ENCODE assay signal across 9 cellular contexts in genomic region chr12:122064780-122065588, GRCh38. TPM values are rescaled to one million over a fixed set of nuclear protein-coding genes. Genes with fewer than 3 reads are reported as not detected.
DNase-seq lines count a peak whose midpoint lies in the region; ATAC-seq, FAIRE-seq and TF ChIP-seq lines count a peak whose summit lies in the region.
"Had no signal": no experiment of that assay in that cellular context is flagged by ENCODE, and none has a peak within 500 bp of the region (broad histone marks: within the 10 kb centered on the region; RNA-seq: fewer than 3 reads in every experiment).

No MANE protein-coding gene starts in this region.

- intact Hi-C loops in GM12878 (cut with micrococcal nuclease; ENCODE audit: unreplicated experiment), result loop anchor here (2.0 kb wide), 1 partner anchor 58 kb away; no protein-coding TSS in a partner anchor

- H3K27me3 ChIP-seq in DOHH2 (ENCODE audit: control insufficient read depth, low read length) (no peaks in the 10 kb centered on the region), GM12878 (replicated peaks in 1 of 2; ENCODE audit: control insufficient read depth in 2 of 2, insufficient read depth in 2 of 2, low read length in 1 of 2) (no peaks in the 10 kb centered on the region), kidney epithelial cell (ENCODE audit: control insufficient read depth, insufficient read depth, low read length) (no peaks in the 10 kb centered on the region)

- H3K9ac ChIP-seq in GM12878 (ENCODE audit: control insufficient read depth, insufficient read depth, low read length), result no peak overlapping the region

- TF ChIP-seq EP300 in GM12878 (IDR thresholded peaks at IDR 0.05; ENCODE audit: borderline replicate concordance in 1 of 2, control insufficient read depth in 1 of 2, low read depth in 2 of 2, low read length in 2 of 2), result no peak

- BruUV-seq in GM12878 (replicated peaks; lab: Mats Ljungman, UMichigan), result no TSS peak

- no peak for TF ChIP-seq POLR2A in GM12878 (IDR thresholded peaks at IDR 0.05; ENCODE audit: low read depth, low read length)

- H4K20me1 ChIP-seq in DOHH2 (ENCODE audit: control insufficient read depth, insufficient read depth, low read depth, low read length) (no peaks in the 10 kb centered on the region), GM12878 (ENCODE audit: control insufficient read depth, insufficient read depth) (no peaks in the 10 kb centered on the region)

- in situ Hi-C loops in GM12878 (cut with MboI), result no loop called here

- TF ChIP-seq RAD21 in GM12878 (IDR thresholded peaks at IDR 0.05; ENCODE audit: insufficient read depth, low read depth, low read length), result no peak

- RAD21 ChIA-PET in GM12878 (lab: Charles Lee; ENCODE audit: unreplicated experiment), result interaction anchor here (1.0 to 1.4 kb wide), 3 partner anchors 9 to 177 kb away, joined by 3 to 4 read pairs (median 3); partner anchors contain the start of gene PSMD9

- POLR2A ChIA-PET in GM12878 (lab: Charles Lee), result no interaction called here

- H3K4me2 ChIP-seq in DOHH2 (ENCODE audit: low read length) (peak overlapping the region; percentile 61), GM12878 (ENCODE audit: control insufficient read depth, insufficient read depth) (peak overlapping the region; percentile 28; the same call in 1 of the 2 replicates)

- TF ChIP-seq CTCF in DOHH2 (IDR thresholded peaks at IDR 0.05; ENCODE audit: low read depth, low read length, poor library complexity, severe bottlenecking) (no peak), GM12878 (IDR thresholded peaks at IDR 0.05 in 2 of 3, conservative IDR thresholded peaks at IDR 0.05 in 1 of 3; ENCODE audit: control insufficient read depth in 2 of 3, extremely low read depth in 1 of 3, insufficient read depth in 1 of 3, low read depth in 3 of 3, low read length in 3 of 3) (no peak), kidney epithelial cell (IDR thresholded peaks at IDR 0.05; ENCODE audit: insufficient read depth, low read length, poor library complexity, severe bottlenecking) (no peak)

- H3K4me3 ChIP-seq in DOHH2 (ENCODE audit: low read length), result peak overlapping the region; percentile 58
- H3K4me3 ChIP-seq in GM12878, result peak overlapping the region; percentile 52; the same call in 1 of the 2 replicates
- H3K4me3 ChIP-seq in kidney epithelial cell (ENCODE audit: low read depth, low read length), result no peak overlapping the region
- H3K4me3 ChIP-seq: mucosa of descending colon had no signal

- ATAC-seq in GM12878 (no peak), GM19397 (IDR thresholded peaks at IDR 0.05; ENCODE audit: unreplicated experiment) (no peak), HG02938 (IDR thresholded peaks at IDR 0.05; ENCODE audit: unreplicated experiment) (no peak)

- H3K9me3 ChIP-seq in DOHH2 (ENCODE audit: control insufficient read depth, insufficient read depth, low read length) (no peaks in the 10 kb centered on the region), GM12878 (replicated peaks; ENCODE audit: control insufficient read depth, insufficient read depth, low read length) (no peaks in the 10 kb centered on the region)
- H3K9me3 ChIP-seq: mucosa of descending colon had no signal

- 67% methylated on average over 16 of the region's 16 CpGs for WGBS in GM12878 (ENCODE audit: insufficient coverage, insufficient replicate concordance, low lambda C conversion rate, missing lambda C conversion rate)

- CTCF ChIA-PET in GM12878 (lab: Yijun Ruan, JAX), result interaction anchor here (2.3 kb wide), 1 partner anchor 58 kb away, joined by 10 read pairs; no protein-coding TSS in a partner anchor

- no peak for FAIRE-seq in GM12878 (lab: Jason Lieb, UNC)

- DNase-seq in NCI-H2107 (lab: John Stamatoyannopoulos, UW) (peak; percentile 77), GM12878 (ENCODE audit: low read depth, low spot score) (no peak), kidney epithelial cell (ENCODE audit: low read depth) (peak; percentile 91), epidermal melanocyte (ENCODE audit: insufficient read length, low spot score) (no peak)
- no peak for DNase-seq in NK-92 treated with Interleukin-12 subunit alpha and Interleukin-12 subunit beta, amount 100 ng/mL, for 24 hours (lab: John Stamatoyannopoulos, UW)

- H3K36me3 ChIP-seq in DOHH2 (ENCODE audit: control insufficient read depth, low read length) (peaks cover 13% of the 10 kb centered on the region), GM12878 (ENCODE audit: control insufficient read depth in 2 of 2, insufficient read depth in 2 of 2, low read length in 1 of 2) (peaks cover 0 to 1% of the 10 kb centered on the region in 2 experiments; a peak in 1 of 4 replicates), kidney epithelial cell (ENCODE audit: control insufficient read depth, insufficient read depth, low read length) (no peaks in the 10 kb centered on the region)

- H3K4me1 ChIP-seq in DOHH2 (ENCODE audit: control insufficient read depth, low read length) (peaks cover 34% of the 10 kb centered on the region), GM12878 (ENCODE audit: control insufficient read depth, insufficient read depth, low read length) (peaks cover 15% of the 10 kb centered on the region)

- no peaks in the 10 kb centered on the region for H3K9me2 ChIP-seq in DOHH2 (replicated peaks; ENCODE audit: control insufficient read depth, low read length)

- H3K27ac ChIP-seq in DOHH2 (ENCODE audit: low read depth, low read length) (no peak overlapping the region), GM12878 (ENCODE audit: control insufficient read depth, insufficient read depth) (no peak overlapping the region)

- H3K79me2 ChIP-seq in DOHH2 (ENCODE audit: control insufficient read depth, low read length) (no peaks in the 10 kb centered on the region), GM12878 (ENCODE audit: control insufficient read depth, insufficient read depth, low read length) (no peaks in the 10 kb centered on the region)

- SMC1A ChIA-PET in GM12878 (lab: Charles Lee; ENCODE audit: uncharacterized antibody, unreplicated experiment), result interaction anchor here (0.6 kb wide), 1 partner anchor 149 kb away, joined by 3 read pairs; no protein-coding TSS in a partner anchor

- H2AFZ ChIP-seq in GM12878 (ENCODE audit: control insufficient read depth, low read depth, low read length), result no peak overlapping the region; the same call in 1 of the 2 replicates

- H3F3A ChIP-seq in DOHH2 (ENCODE audit: control insufficient read depth, insufficient read depth), result peaks cover 35% of the 10 kb centered on the region

TF ChIP-seq in GM12878, 131 proteins besides CTCF, POLR2A, EP300 and RAD21 (continues in another document):
- TF ChIP-seq STAT3 (IDR thresholded peaks at IDR 0.05; ENCODE audit: low read depth, low read length) (no peak), NR2C1 (IDR thresholded peaks at IDR 0.05) (no peak), IKZF1 (conservative IDR thresholded peaks at IDR 0.05) (no peak), RCOR1 (conservative IDR thresholded peaks at IDR 0.05; ENCODE audit: low read depth, low read length) (no peak)
- TF ChIP-seq, protein P1, sequence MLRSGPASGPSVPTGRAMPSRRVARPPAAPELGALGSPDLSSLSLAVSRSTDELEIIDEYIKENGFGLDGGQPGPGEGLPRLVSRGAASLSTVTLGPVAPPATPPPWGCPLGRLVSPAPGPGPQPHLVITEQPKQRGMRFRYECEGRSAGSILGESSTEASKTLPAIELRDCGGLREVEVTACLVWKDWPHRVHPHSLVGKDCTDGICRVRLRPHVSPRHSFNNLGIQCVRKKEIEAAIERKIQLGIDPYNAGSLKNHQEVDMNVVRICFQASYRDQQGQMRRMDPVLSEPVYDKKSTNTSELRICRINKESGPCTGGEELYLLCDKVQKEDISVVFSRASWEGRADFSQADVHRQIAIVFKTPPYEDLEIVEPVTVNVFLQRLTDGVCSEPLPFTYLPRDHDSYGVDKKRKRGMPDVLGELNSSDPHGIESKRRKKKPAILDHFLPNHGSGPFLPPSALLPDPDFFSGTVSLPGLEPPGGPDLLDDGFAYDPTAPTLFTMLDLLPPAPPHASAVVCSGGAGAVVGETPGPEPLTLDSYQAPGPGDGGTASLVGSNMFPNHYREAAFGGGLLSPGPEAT (IDR thresholded peaks at IDR 0.05; ENCODE audit: low read depth), result no peak

RNA-seq across cellular contexts. Expression of gene MLXIP, which starts 13.6 kb away (rescaled TPM):
- 28.2 and 30.8 TPM in 2 replicates for total RNA-seq in GM12878 (2013; cell fraction: nucleolus; rRNA removed)
- total RNA-seq in GM12878 (2014; rRNA removed) (5.4 and 7.9 TPM in 2 replicates), GM12878 (2014; rRNA removed; fragmentation: Illumina TruSeq; extraction: Trizol) (8.9 and 9.7 TPM in 2 replicates), GM12878 (2021) (23.7 and 24.9 TPM in 2 replicates), kidney epithelial cell (34.2 and 35.7 TPM in 2 replicates)
- 3.2 TPM for polyA plus RNA-seq in GM12878 (2011; ENCODE audit: low read depth)
- polyA plus RNA-seq in GM12878 (2011; rRNA removed) (1.0 and 1.9 TPM in 2 replicates), GM12878 (2014; fragmentation: Illumina TruSeq; extraction: Trizol) (7.5 and 12.1 TPM in 2 replicates), GM12878 (2014; fragmentation: Nextera tagmentation; extraction: Ambion mirVana) (1 to 10 TPM; 1.1 to 1.2 TPM), GM12878 (2014; rRNA removed) (12.5 and 15.1 TPM in 2 replicates), GM12878 (2016; fragmentation: Nextera tagmentation; extraction: Ambion mirVana) (1 to 10 TPM; 4.7 to 6.2 TPM)
- polyA plus RNA-seq in GM12878 (2011; cell fraction: cytosol; rRNA removed), result 1.7 and 2.1 TPM in 2 replicates
- 9.5 and 15.5 TPM in 2 replicates for polyA plus RNA-seq in GM12878 (2011; cell fraction: nucleus; rRNA removed)
- polyA plus RNA-seq in GM12878 (2012), result 6.3 and 7.2 TPM in 2 replicates
- 3.4 and 4.9 TPM in 2 replicates for polyA minus RNA-seq in GM12878 (2011; rRNA and poly(A)+ RNA removed)
- polyA minus RNA-seq in GM12878 (2011; cell fraction: cytosol; rRNA and poly(A)+ RNA removed), result 4.1 and 5.2 TPM in 2 replicates
- polyA minus RNA-seq in GM12878 (2011; cell fraction: nucleus; rRNA and poly(A)+ RNA removed), result 7.6 and 8.1 TPM in 2 replicates

RNA-seq across cellular contexts. Expression of gene BCL7A, which starts 43.3 kb away (rescaled TPM):
- total RNA-seq in GM12878 (2013; cell fraction: nucleolus; rRNA removed), result 11.6 and 13.4 TPM in 2 replicates
- total RNA-seq in GM12878 (2014; rRNA removed), result 12.4 and 14.1 TPM in 2 replicates
- total RNA-seq in GM12878 (2014; rRNA removed; fragmentation: Illumina TruSeq; extraction: Trizol), result 8.8 and 9.6 TPM in 2 replicates
- 13.8 and 17.2 TPM in 2 replicates for total RNA-seq in GM12878 (2021)
- polyA plus RNA-seq in GM12878 (2011; ENCODE audit: low read depth), result 2.3 TPM
- 1.3 TPM in 2 replicates for polyA plus RNA-seq in GM12878 (2011; rRNA removed)
- polyA plus RNA-seq in GM12878 (2011; cell fraction: cytosol; rRNA removed), result 1.9 and 2.0 TPM in 2 replicates
- polyA plus RNA-seq in GM12878 (2011; cell fraction: nucleus; rRNA removed), result 2.1 and 2.7 TPM in 2 replicates
- 5.7 and 6.4 TPM in 2 replicates for polyA plus RNA-seq in GM12878 (2012)
- polyA plus RNA-seq in GM12878 (2014; fragmentation: Illumina TruSeq; extraction: Trizol), result 9.4 and 11.8 TPM in 2 replicates
- polyA plus RNA-seq in GM12878 (2014; fragmentation: Nextera tagmentation; extraction: Ambion mirVana), result under 1 TPM; 0.37 to 0.69 TPM
- polyA plus RNA-seq in GM12878 (2014; rRNA removed), result 13.7 and 14.6 TPM in 2 replicates
- polyA plus RNA-seq in GM12878 (2016; fragmentation: Nextera tagmentation; extraction: Ambion mirVana), result 10 to 100 TPM; 11.6 to 11.9 TPM
- polyA minus RNA-seq in GM12878 (2011; rRNA and poly(A)+ RNA removed), result 0.59 and 1.3 TPM in 2 replicates
- 0.40 and 1.1 TPM in 2 replicates for polyA minus RNA-seq in GM12878 (2011; cell fraction: cytosol; rRNA and poly(A)+ RNA removed)
- polyA minus RNA-seq in GM12878 (2011; cell fraction: nucleus; rRNA and poly(A)+ RNA removed), result 0.60 and 0.67 TPM in 2 replicates
- 20.5 and 23.8 TPM in 2 replicates for total RNA-seq in kidney epithelial cell

Comparison
In these comparisons a context has a peak if more than half of its experiments do, and no peak if none do; other contexts are left out.
1. DNase-seq: peak in NCI-H2107 (single experiment) and kidney epithelial cell (single experiment); none in GM12878 (single experiment), epidermal melanocyte (single experiment) and NK-92 treated with Interleukin-12 subunit alpha and Interleukin-12 subunit beta, amount 100 ng/mL, for 24 hours (single experiment).